ENCODE assay signal across 9 cellular contexts in genomic region chr1:33081554-33082305, GRCh38. TPM values are rescaled to one million over a fixed set of nuclear protein-coding genes. Genes with fewer than 3 reads are reported as not detected.
DNase-seq lines count a peak whose midpoint lies in the region; ATAC-seq, FAIRE-seq and TF ChIP-seq lines count a peak whose summit lies in the region.
"Had no signal": no experiment of that assay in that cellular context is flagged by ENCODE, and none has a peak within 500 bp of the region (broad histone marks: within the 10 kb centered on the region; RNA-seq: fewer than 3 reads in every experiment).

No MANE protein-coding gene starts in this region.

- DNase-seq in stimulated activated CD4-positive, alpha-beta T cell treated with anti-CD3 and anti-CD28 coated beads, Interleukin-15, amount 100 ng/mL, for 24 hours, result peak; percentile 12
- DNase-seq in stimulated activated CD4-positive, alpha-beta T cell treated with anti-CD3 and anti-CD28 coated beads, Interleukin-4, amount 100 ng/mL, for 24 hours, result no peak
- DNase-seq in mucosa of descending colon (peak; percentile 27 to 54 (median 52)), uterus (peak in 1 of 2 donors; percentile 30), GM12891 (ENCODE audit: insufficient read length, low spot score) (no peak), putamen (ENCODE audit: low spot score) (no peak)

- peak overlapping the region; percentile 78 for H3K27ac ChIP-seq in cingulate gyrus (ENCODE audit: low read depth, low read length)
- H3K27ac ChIP-seq in uterus, result peak overlapping the region in 1 of 2 donors; percentile 64

- intact Hi-C loops in mucosa of descending colon (cut with DNase I, micrococcal nuclease), result loop anchor here in 1 of 2 donors (10.0 kb wide), 1 partner anchor 147 kb away; no protein-coding TSS in a partner anchor
- intact Hi-C loops in uterus (cut with DNase I; ENCODE audit: low total_unique reads), result loop anchor here (10.0 kb wide), 1 partner anchor 147 kb away; no protein-coding TSS in a partner anchor

- ATAC-seq in mucosa of descending colon, result peak; percentile 36
- ATAC-seq in HG03139 (IDR thresholded peaks at IDR 0.05; ENCODE audit: unreplicated experiment), result no peak

- no peaks in the 10 kb centered on the region for H3K27me3 ChIP-seq in uterus

- TF ChIP-seq CTCF in mucosa of descending colon (IDR thresholded peaks at IDR 0.05) (no peak), uterus (IDR thresholded peaks at IDR 0.05) (no peak)

- H3K36me3 ChIP-seq in mucosa of descending colon (ENCODE audit: low read depth), result no peaks in the 10 kb centered on the region
- H3K36me3 ChIP-seq in uterus, result no peaks in the 10 kb centered on the region

- H3K9me3 ChIP-seq in mucosa of descending colon, result no peaks in the 10 kb centered on the region
- no peaks in the 10 kb centered on the region for H3K9me3 ChIP-seq in uterus

- TF ChIP-seq POLR2A in uterus (IDR thresholded peaks at IDR 0.05) (no peak), GM12891 (IDR thresholded peaks at IDR 0.05; ENCODE audit: low read depth, low read length) (no peak)

- H3K4me3 ChIP-seq in mucosa of descending colon (peak overlapping the region; percentile 29), uterus (peak overlapping the region; percentile 55 to 57)

- FAIRE-seq in GM12891 (lab: Jason Lieb, UNC), result no peak
- FAIRE-seq: colon had no signal

- H3K4me1 ChIP-seq in mucosa of descending colon (ENCODE audit: low read depth), result no peaks in the 10 kb centered on the region
- H3K4me1 ChIP-seq in uterus, result no peaks in the 10 kb centered on the region

TF ChIP-seq in GM12891, 5 proteins besides CTCF, POLR2A, EP300 and RAD21:
- TF ChIP-seq POLR2AphosphoS5 (IDR thresholded peaks at IDR 0.05; ENCODE audit: low read depth, low read length), result no peak
- no peak for TF ChIP-seq SPI1 (IDR thresholded peaks at IDR 0.05; ENCODE audit: low read depth, low read length)
- no peak for TF ChIP-seq TAF1 (IDR thresholded peaks at IDR 0.05; ENCODE audit: low read depth, low read length)
- TF ChIP-seq POU2F2 (IDR thresholded peaks at IDR 0.05; ENCODE audit: low read depth, low read length), result no peak
- no peak for TF ChIP-seq PAX5 (IDR thresholded peaks at IDR 0.05; ENCODE audit: insufficient read depth, low read length, severe bottlenecking)

RNA-seq across cellular contexts. Expression of gene AZIN2, which starts 0.8 kb away (rescaled TPM):
- total RNA-seq in mucosa of descending colon (10 to 100 TPM; 13.8 to 36.5 (median 19.0) TPM), uterus (10 to 100 TPM in 2 of 4 donors, 1 to 10 TPM in 2; 1.2 to 16.1 (median 6.9) TPM)
- polyA plus RNA-seq in GM12891 (2012; ENCODE audit: low read depth, missing spikeins), result 0.42 TPM

RNA-seq across cellular contexts. Expression of gene AK2, which starts 45.0 kb away (rescaled TPM):
- total RNA-seq in mucosa of descending colon (100 to 1,000 TPM; 147 to 228 (median 186) TPM), uterus (100 to 1,000 TPM in 2 of 4 donors, 10 to 100 TPM in 2; 47.6 to 126 (median 89.2) TPM)
- polyA plus RNA-seq in GM12891 (2012; ENCODE audit: low read depth, missing spikeins), result 196 TPM

Comparison
In these comparisons a context has a peak if more than half of its experiments do, and no peak if none do; other contexts are left out.
1. DNase-seq: peak in stimulated activated CD4-positive, alpha-beta T cell treated with anti-CD3 and anti-CD28 coated beads, Interleukin-15, amount 100 ng/mL, for 24 hours (single experiment) and mucosa of descending colon (3 of 3); none in stimulated activated CD4-positive, alpha-beta T cell treated with anti-CD3 and anti-CD28 coated beads, Interleukin-4, amount 100 ng/mL, for 24 hours (single experiment), GM12891 (single experiment) and putamen (single experiment).